Comparison of ENCODE assay signal across 26 cellular contexts in genomic region chr19:55358943-55359908, GRCh38. TPM values are rescaled to one million over a fixed set of nuclear protein-coding genes. Genes with fewer than 3 reads are reported as not detected.
DNase-seq lines count a peak whose midpoint lies in the region; FAIRE-seq and TF ChIP-seq lines count a peak whose summit lies in the region.
"Had no signal": no experiment of that assay in that cellular context is flagged by ENCODE, and none has a peak within 500 bp of the region (broad histone marks: within the 10 kb centered on the region; RNA-seq: fewer than 3 reads in every experiment).

No MANE protein-coding gene starts in this region.

- H2BK15ac ChIP-seq in H1 (ENCODE audit: low read length), result peak overlapping the region; percentile 61; the same call in 1 of the 2 replicates
- no peak overlapping the region for H2BK15ac ChIP-seq in H9 (ENCODE audit: low read depth, low read length)

- H2AK5ac ChIP-seq in H1 (ENCODE audit: low read depth, low read length), result no peak overlapping the region
- no peak overlapping the region for H2AK5ac ChIP-seq in H9 (ENCODE audit: insufficient read length, low read length)

- H4K91ac ChIP-seq in H1 (replicated peaks; ENCODE audit: insufficient read length, low read length) (no peak overlapping the region), H9 (ENCODE audit: insufficient read length, low read depth, low read length) (no peak overlapping the region)

- H2BK120ac ChIP-seq in H1 (replicated peaks; ENCODE audit: low read depth, low read length), result no peak overlapping the region
- H2BK120ac ChIP-seq in H9 (ENCODE audit: low read depth, low read length, poor library complexity, severe bottlenecking), result no peak overlapping the region

- no peaks in the 10 kb centered on the region for H3K9me3 Mint-ChIP-seq in H9
- H3K9me3 Mint-ChIP-seq: memory B cell, WTC11 had no signal

- no peaks in the 10 kb centered on the region for H3K36me3 Mint-ChIP-seq in H9 (ENCODE audit: insufficient read depth in 1 of 3, low read depth in 3 of 3)
- H3K36me3 Mint-ChIP-seq: brain, memory B cell, WTC11 had no signal

- H3K79me2 ChIP-seq in MM.1S (ENCODE audit: low read length) (no peaks in the 10 kb centered on the region), H1 (ENCODE audit: control insufficient read depth in 1 of 2, insufficient read depth in 2 of 2, low read length in 2 of 2) (no peaks in the 10 kb centered on the region), H9 (ENCODE audit: insufficient read depth, low read length) (no peaks in the 10 kb centered on the region), hepatocyte (no peaks in the 10 kb centered on the region)

- H4K20me1 ChIP-seq in MM.1S (ENCODE audit: insufficient read depth, low read length) (no peaks in the 10 kb centered on the region), H1 (replicated peaks in 1 of 2; ENCODE audit: control insufficient read depth in 1 of 2, insufficient read depth in 2 of 2, low read length in 2 of 2) (peaks cover 0 to 1% of the 10 kb centered on the region in 2 experiments), H9 (ENCODE audit: control insufficient read depth, insufficient read depth, insufficient read length) (no peaks in the 10 kb centered on the region), hepatocyte (ENCODE audit: insufficient read depth, poor library complexity, severe bottlenecking) (no peaks in the 10 kb centered on the region)

- no peak overlapping the region for H3T11ph ChIP-seq in H9 (ENCODE audit: low read length)

- peak overlapping the region; percentile 21; the same call in 1 of the 2 replicates for H4K8ac ChIP-seq in H1 (ENCODE audit: extremely low read depth, insufficient read depth, low read length)
- no peak overlapping the region for H4K8ac ChIP-seq in H9 (replicated peaks; ENCODE audit: insufficient read length, low read depth, low read length)

- H3K27ac ChIP-seq in MM.1S (ENCODE audit: low read length), result no peak overlapping the region
- no peak overlapping the region for H3K27ac ChIP-seq in H1 (ENCODE audit: low read depth, low read length)
- H3K27ac ChIP-seq in H9 (ENCODE audit: insufficient read length, low read depth, low read length), result no peak overlapping the region
- H3K27ac ChIP-seq in hepatocyte, result no peak overlapping the region
- H3K27ac ChIP-seq: esophagus squamous epithelium, gastroesophageal sphincter, thyroid gland had no signal

- H2BK12ac ChIP-seq in H1 (ENCODE audit: low read depth, low read length), result 0 out of 2 replicates have a peak overlapping the region, but pooled peaks have one; percentile 17
- no peak overlapping the region for H2BK12ac ChIP-seq in H9 (ENCODE audit: insufficient read length, low read depth, low read length)

- TF ChIP-seq POLR2A in H1 (IDR thresholded peaks at IDR 0.05; ENCODE audit: control extremely low read depth in 1 of 2, low read depth in 2 of 2, low read length in 2 of 2), result no peak

- H3K36me3 ChIP-seq in MM.1S (replicated peaks; ENCODE audit: insufficient read depth, low read length), result no peaks in the 10 kb centered on the region
- H3K36me3 ChIP-seq in H1 (ENCODE audit: control insufficient read depth in 2 of 4, insufficient read depth in 4 of 4, low read length in 3 of 4), result no peaks in the 10 kb centered on the region
- H3K36me3 ChIP-seq in hepatocyte (replicated peaks; ENCODE audit: insufficient read depth, low read depth), result no peaks in the 10 kb centered on the region
- H3K36me3 ChIP-seq: esophagus squamous epithelium, gastroesophageal sphincter, thyroid gland had no signal

- H3K23ac ChIP-seq in H1 (ENCODE audit: insufficient read length) (no peak overlapping the region), H9 (ENCODE audit: insufficient read length, low read depth, low read length) (no peak overlapping the region)

- FAIRE-seq in H1 (lab: Jason Lieb, UNC), result no peak
- FAIRE-seq: GM12878 had no signal

- no peak overlapping the region; a peak in 1 of 5 replicates for H3K4me3 Mint-ChIP-seq in H9
- H3K4me3 Mint-ChIP-seq: memory B cell, WTC11 had no signal

- H4K5ac ChIP-seq in H1 (ENCODE audit: insufficient read length, low read depth, low read length), result no peak overlapping the region
- H4K5ac ChIP-seq in H9 (ENCODE audit: insufficient read length, low read depth, low read length), result no peak overlapping the region

- POLR2A ChIA-PET in H1 (lab: Charles Lee; ENCODE audit: partially characterized antibody), result interaction anchor here (0.6 to 6.1 kb wide), 14 partner anchors 9 to 288 kb away, joined by 3 to 30 read pairs (median 3); partner anchors contain the start of genes CCDC106, DNAAF3, TMEM238 and UBE2S

- no peak overlapping the region for H3K27ac Mint-ChIP-seq in H9
- H3K27ac Mint-ChIP-seq: memory B cell, WTC11 had no signal

- DNase-seq in D341Med (ENCODE audit: low spot score), result peak; percentile 71
- DNase-seq in MM.1S, result peak; percentile 23
- DNase-seq in NCI-H69 (lab: John Stamatoyannopoulos, UW), result peak; percentile 93
- DNase-seq in H1 (ENCODE audit: low read depth in 1 of 2, low spot score in 2 of 2), result no peak
- no peak for DNase-seq in NAMALWA (ENCODE audit: low spot score)
- no peak for DNase-seq in H9
- no peak for DNase-seq in hepatocyte (ENCODE audit: low spot score)
- no peak for DNase-seq in stimulated activated CD4-positive, alpha-beta T cell treated with anti-CD3 and anti-CD28 coated beads, Interleukin-12 subunit alpha, Interleukin-12 subunit beta, amount 100 ng/mL, for 4 hours
- DNase-seq: activated effector memory CD4-positive, alpha-beta T cell treated with anti-CD3 and anti-CD28 coated beads, Interleukin-2, amount 50 U/mL, for 16 hours; DND-41; esophagus squamous epithelium; NCI-H1436; NCI-H526; nucleus accumbens; stimulated activated CD4-positive, alpha-beta T cell treated with anti-CD3 and anti-CD28 coated beads, Interleukin-4, amount 100 ng/mL, for 24 hours; stimulated activated naive CD8-positive, alpha-beta T cell treated with anti-CD3 and anti-CD28 coated beads, Interleukin-15, Interleukin-2, amounts not matched to agents 100 U/mL and 50 U/mL, for 24 hours; T1000; thyroid gland had no signal

- TF ChIP-seq EP300 in H1 (IDR thresholded peaks at IDR 0.05; ENCODE audit: borderline replicate concordance in 1 of 2, low read depth in 2 of 2, low read length in 2 of 2), result no peak

- TF ChIP-seq CTCF in MM.1S (IDR thresholded peaks at IDR 0.05; ENCODE audit: low read length), result no peak
- no peak for TF ChIP-seq CTCF in H1 (IDR thresholded peaks at IDR 0.05; ENCODE audit: control extremely low read depth in 1 of 3, insufficient read depth in 1 of 3, low read depth in 1 of 3, low read length in 3 of 3)
- no peak for TF ChIP-seq CTCF in H9 (conservative IDR thresholded peaks at IDR 0.05)
- TF ChIP-seq CTCF in hepatocyte (IDR thresholded peaks at IDR 0.05; ENCODE audit: poor library complexity), result no peak

- H2AFZ ChIP-seq in MM.1S (ENCODE audit: low read length) (peak overlapping the region; percentile 27; the same call in 1 of the 2 replicates), H1 (ENCODE audit: low read length) (no peak overlapping the region), H9 (ENCODE audit: low read length) (no peak overlapping the region), hepatocyte (no peak overlapping the region)

- H3K4ac ChIP-seq in H1 (replicated peaks; ENCODE audit: insufficient read length, low read depth, low read length) (no peak overlapping the region), H9 (ENCODE audit: low read depth, low read length) (no peak overlapping the region)

- no peak overlapping the region for H3K14ac ChIP-seq in H1 (ENCODE audit: insufficient read length)
- no peak overlapping the region; the same call in 1 of the 2 replicates for H3K14ac ChIP-seq in H9 (ENCODE audit: insufficient read depth, low read length)

- H3K9me3 ChIP-seq in MM.1S (replicated peaks; ENCODE audit: insufficient read depth, low read length) (no peaks in the 10 kb centered on the region), H1 (ENCODE audit: insufficient read depth in 2 of 2, low read depth in 1 of 2, low read length in 1 of 2) (no peaks in the 10 kb centered on the region), H9 (ENCODE audit: control insufficient read depth, low read depth, low read length) (no peaks in the 10 kb centered on the region), hepatocyte (ENCODE audit: low read depth) (no peaks in the 10 kb centered on the region)
- H3K9me3 ChIP-seq: esophagus squamous epithelium, gastroesophageal sphincter, thyroid gland had no signal

- H2BK20ac ChIP-seq in H1 (ENCODE audit: low read length), result peak overlapping the region; percentile 32; the same call in 1 of the 2 replicates
- H2BK20ac ChIP-seq in H9 (ENCODE audit: low read depth, low read length, poor library complexity, severe bottlenecking), result no peak overlapping the region

- no peak for TF ChIP-seq RAD21 in H1 (IDR thresholded peaks at IDR 0.05 in 1 of 2, conservative IDR thresholded peaks at IDR 0.05 in 1 of 2; ENCODE audit: low read depth in 2 of 2, low read length in 2 of 2)

- H3K23me2 ChIP-seq in H1 (ENCODE audit: low read depth, low read length) (peaks cover 3% of the 10 kb centered on the region; the same call in 1 of the 2 replicates), H9 (ENCODE audit: insufficient read length, low read depth, low read length, poor library complexity, severe bottlenecking) (no peaks in the 10 kb centered on the region)

- no peak overlapping the region for H3K4me3 ChIP-seq in MM.1S (ENCODE audit: low read length)
- H3K4me3 ChIP-seq in H1 (ENCODE audit: extremely low read depth in 1 of 4, insufficient read depth in 2 of 4, low read depth in 3 of 4, low read length in 4 of 4), result no peak overlapping the region
- H3K4me3 ChIP-seq in hepatocyte, result no peak overlapping the region
- H3K4me3 ChIP-seq: esophagus squamous epithelium, gastroesophageal sphincter, GM12878, thyroid gland had no signal

- no peak overlapping the region for H3K9ac ChIP-seq in MM.1S (ENCODE audit: low read length)
- H3K9ac ChIP-seq in H1 (replicated peaks in 1 of 4; ENCODE audit: extremely low read depth in 1 of 4, low read depth in 3 of 4, low read length in 3 of 4), result no peak overlapping the region
- H3K9ac ChIP-seq in H9 (ENCODE audit: extremely low read depth, insufficient read length, low read length), result no peak overlapping the region

- H3K27me3 Mint-ChIP-seq in H9 (ENCODE audit: low read depth), result peaks cover 58% of the 10 kb centered on the region

- H3F3A ChIP-seq in MM.1S (ENCODE audit: insufficient read depth, low read length), result no peaks in the 10 kb centered on the region

- H3K4me1 ChIP-seq in MM.1S (ENCODE audit: low read length) (peaks cover 5% of the 10 kb centered on the region), H1 (replicated peaks in 1 of 4; ENCODE audit: control insufficient read depth in 3 of 4, insufficient read depth in 4 of 4, low read length in 3 of 4) (peaks cover 0 to 9% (median 7%) of the 10 kb centered on the region in 4 experiments; a peak in 6 of 7 replicates), H9 (ENCODE audit: insufficient read depth, low read length) (no peaks in the 10 kb centered on the region), hepatocyte (ENCODE audit: insufficient read depth) (peaks cover 5% of the 10 kb centered on the region)

- H3K4me1 Mint-ChIP-seq in H9, result peaks cover 12 to 23% of the 10 kb centered on the region in 2 experiments

- H3K4me2 ChIP-seq in MM.1S (ENCODE audit: low read depth, low read length) (0 out of 2 replicates have a peak overlapping the region, but pooled peaks have one; percentile 2), H1 (ENCODE audit: insufficient read depth in 1 of 2, low read depth in 2 of 2, low read length in 2 of 2) (no peak overlapping the region), H9 (ENCODE audit: insufficient read depth, insufficient read length, low read length) (no peak overlapping the region), hepatocyte (no peak overlapping the region)

- CTCF ChIA-PET in H1 (lab: Charles Lee; ENCODE audit: partially characterized antibody), result interaction anchor here (0.6 to 2.0 kb wide), 10 partner anchors 10 to 114 kb away, joined by 3 to 5 read pairs (median 4); partner anchors contain the start of gene TMEM238

- H3K9me2 ChIP-seq in MM.1S (replicated peaks; ENCODE audit: insufficient read depth, low read length) (no peaks in the 10 kb centered on the region), hepatocyte (replicated peaks; ENCODE audit: insufficient read depth) (no peaks in the 10 kb centered on the region)

- H3K18ac ChIP-seq in H1 (ENCODE audit: extremely low read depth, low read length) (no peak overlapping the region), H9 (ENCODE audit: insufficient read length, low read depth, low read length) (no peak overlapping the region)

- 92% methylated on average over 27 of the region's 32 CpGs; no CpG with 5 or more reads in 1 of the 2 experiments for WGBS in H1 (ENCODE audit: extremely low coverage in 1 of 2, insufficient coverage in 1 of 2, insufficient read length in 1 of 2, insufficient replicate concordance in 2 of 2, low coverage in 1 of 2, low lambda C conversion rate in 2 of 2, missing lambda C conversion rate in 1 of 2), 2 experiments
- no CpG with 5 or more reads among the region's 32 CpGs for WGBS in H9 (ENCODE audit: extremely low coverage, insufficient read length, low lambda C conversion rate)
- WGBS in hepatocyte (ENCODE audit: low lambda C conversion rate, missing lambda C conversion rate), result 84% methylated on average over 32 of the region's 32 CpGs

- H2BK5ac ChIP-seq in H1 (ENCODE audit: low read depth, low read length), result no peak overlapping the region
- H2BK5ac ChIP-seq in H9 (ENCODE audit: insufficient read length, low read length), result no peak overlapping the region

- H3K79me1 ChIP-seq in H1 (ENCODE audit: low read depth, low read length), result no peaks in the 10 kb centered on the region
- no peaks in the 10 kb centered on the region for H3K79me1 ChIP-seq in H9 (ENCODE audit: insufficient read depth, low read depth, low read length, poor library complexity, severe bottlenecking)

- H3K56ac ChIP-seq in H1 (replicated peaks; ENCODE audit: insufficient read length, low read depth, low read length), result no peak overlapping the region
- no peak overlapping the region for H3K56ac ChIP-seq in H9 (ENCODE audit: insufficient read length, low read depth, low read length)

- H3K27me3 ChIP-seq in MM.1S (replicated peaks; ENCODE audit: insufficient read depth, low read length) (peaks cover 51% of the 10 kb centered on the region), H1 (replicated peaks in 1 of 4; ENCODE audit: control insufficient read depth in 3 of 4, extremely low read depth in 1 of 4, insufficient read depth in 3 of 4, low read length in 3 of 4) (peaks cover 2 to 30% (median 25%) of the 10 kb centered on the region in 4 experiments), H9 (ENCODE audit: insufficient read depth, low read length) (peaks cover 2% of the 10 kb centered on the region; the same call in 1 of the 2 replicates), hepatocyte (peaks cover 29% of the 10 kb centered on the region)

RNA-seq across cellular contexts. Expression of gene GARIN5B, which starts 3.8 kb away (rescaled TPM):
- total RNA-seq in H1 (2021; fragmentation: NEBNext Ultra II Directional; extraction: Animal tissue kit (Norgen Biotek cat#: 25700)), result not detected in 2 replicates
- 0.03 and 0.05 TPM in 2 replicates for polyA plus RNA-seq in H1 (2011; rRNA removed)
- polyA plus RNA-seq in H1 (2011; cell fraction: cytosol; rRNA removed), result 0.03 TPM
- 0.63 TPM for polyA plus RNA-seq in H1 (2011; cell fraction: nucleus; rRNA removed)
- 0.08 TPM in 1 of 4 replicates, not detected in the others for polyA plus RNA-seq in H1 (2012, experiment 1 of 2)
- polyA plus RNA-seq in H1 (2012, experiment 2 of 2), result not detected
- 0.02 TPM for polyA plus RNA-seq in H1 (2013, experiment 1 of 2)
- 0.02 TPM for polyA plus RNA-seq in H1 (2013, experiment 2 of 2)
- not detected in 2 replicates for polyA minus RNA-seq in H1 (2011; rRNA and poly(A)+ RNA removed)
- not detected for polyA minus RNA-seq in H1 (2011; cell fraction: cytosol; rRNA and poly(A)+ RNA removed)
- 0.20 TPM for polyA minus RNA-seq in H1 (2011; cell fraction: nucleus; rRNA and poly(A)+ RNA removed)
- total RNA-seq in H9 (2021), result 0.13 and 0.15 TPM in 2 replicates
- total RNA-seq in hepatocyte, result not detected in 2 replicates
- 0.18 TPM in 1 of 2 replicates, not detected in the other for polyA plus RNA-seq in hepatocyte
- total RNA-seq: esophagus squamous epithelium, gastroesophageal sphincter, GM12878, kidney epithelial cell, LHCN-M2, renal cortical epithelial cell, thyroid gland, WTC11 had no signal
- polyA plus RNA-seq: GM12878 had no signal

RNA-seq across cellular contexts. Expression of gene COX6B2, which starts 4.7 kb away (rescaled TPM):
- total RNA-seq in H1 (2021; fragmentation: NEBNext Ultra II Directional; extraction: Animal tissue kit (Norgen Biotek cat#: 25700)), result 6.4 and 6.5 TPM in 2 replicates
- 4.9 and 12.2 TPM in 2 replicates for polyA plus RNA-seq in H1 (2011; rRNA removed)
- polyA plus RNA-seq in H1 (2011; cell fraction: cytosol; rRNA removed), result 8.4 TPM
- 45.5 TPM for polyA plus RNA-seq in H1 (2011; cell fraction: nucleus; rRNA removed)
- polyA plus RNA-seq in H1 (2012, experiment 1 of 2), result 3.7 to 7.0 TPM (median 4.7 TPM) in 4 replicates
- polyA plus RNA-seq in H1 (2012, experiment 2 of 2), result 2.4 TPM
- polyA plus RNA-seq in H1 (2013, experiment 1 of 2), result 4.6 TPM
- polyA plus RNA-seq in H1 (2013, experiment 2 of 2), result 3.5 TPM
- polyA minus RNA-seq in H1 (2011; rRNA and poly(A)+ RNA removed), result 2.6 and 7.3 TPM in 2 replicates
- 3.2 TPM for polyA minus RNA-seq in H1 (2011; cell fraction: cytosol; rRNA and poly(A)+ RNA removed)
- polyA minus RNA-seq in H1 (2011; cell fraction: nucleus; rRNA and poly(A)+ RNA removed), result 3.5 TPM
- total RNA-seq in H9 (2021), result 4.0 and 5.0 TPM in 2 replicates
- total RNA-seq in hepatocyte, result 0.20 and 0.50 TPM in 2 replicates
- polyA plus RNA-seq in hepatocyte, result 4.5 and 7.8 TPM in 2 replicates
- total RNA-seq: gastroesophageal sphincter, GM12878, LHCN-M2 had no signal

RNA-seq across cellular contexts. Expression of gene IL11, which starts 11.0 kb away (rescaled TPM):
- total RNA-seq in H1 (2021; fragmentation: NEBNext Ultra II Directional; extraction: Animal tissue kit (Norgen Biotek cat#: 25700)), result 1.6 and 2.8 TPM in 2 replicates
- polyA plus RNA-seq in H1 (2011; rRNA removed), result 1.7 and 2.7 TPM in 2 replicates
- 2.3 TPM for polyA plus RNA-seq in H1 (2011; cell fraction: cytosol; rRNA removed)
- 6.8 TPM for polyA plus RNA-seq in H1 (2011; cell fraction: nucleus; rRNA removed)
- 1.0 to 2.3 TPM (median 1.2 TPM) in 4 replicates for polyA plus RNA-seq in H1 (2012, experiment 1 of 2)
- polyA plus RNA-seq in H1 (2012, experiment 2 of 2), result 1.2 TPM
- 1.2 TPM for polyA plus RNA-seq in H1 (2013, experiment 1 of 2)
- polyA plus RNA-seq in H1 (2013, experiment 2 of 2), result 1.0 TPM
- 0.27 and 0.41 TPM in 2 replicates for polyA minus RNA-seq in H1 (2011; rRNA and poly(A)+ RNA removed)
- polyA minus RNA-seq in H1 (2011; cell fraction: cytosol; rRNA and poly(A)+ RNA removed), result 1.5 TPM
- 2.2 TPM for polyA minus RNA-seq in H1 (2011; cell fraction: nucleus; rRNA and poly(A)+ RNA removed)
- total RNA-seq in H9 (2021), result 3.8 and 3.9 TPM in 2 replicates
- total RNA-seq in hepatocyte, result 1.4 and 4.4 TPM in 2 replicates
- polyA plus RNA-seq in hepatocyte, result 6.6 and 8.5 TPM in 2 replicates
- total RNA-seq: esophagus squamous epithelium, thyroid gland had no signal
- polyA plus RNA-seq: GM12878 had no signal

RNA-seq across cellular contexts. Expression of gene TMEM190, which starts 17.4 kb away (rescaled TPM):
- total RNA-seq in H1 (2021; fragmentation: NEBNext Ultra II Directional; extraction: Animal tissue kit (Norgen Biotek cat#: 25700)), result 1.4 TPM in 1 of 2 replicates, not detected in the other
- polyA plus RNA-seq in H1 (2011; rRNA removed), result 1.6 and 4.5 TPM in 2 replicates
- 1.7 TPM for polyA plus RNA-seq in H1 (2011; cell fraction: cytosol; rRNA removed)
- 2.7 TPM for polyA plus RNA-seq in H1 (2011; cell fraction: nucleus; rRNA removed)
- 0.54 to 3.6 TPM (median 1.4 TPM) in 4 replicates for polyA plus RNA-seq in H1 (2012, experiment 1 of 2)
- not detected for polyA plus RNA-seq in H1 (2012, experiment 2 of 2)
- polyA plus RNA-seq in H1 (2013, experiment 1 of 2), result 0.41 TPM
- polyA plus RNA-seq in H1 (2013, experiment 2 of 2), result 0.33 TPM
- not detected in 2 replicates for polyA minus RNA-seq in H1 (2011; rRNA and poly(A)+ RNA removed)
- not detected for polyA minus RNA-seq in H1 (2011; cell fraction: cytosol; rRNA and poly(A)+ RNA removed)
- polyA minus RNA-seq in H1 (2011; cell fraction: nucleus; rRNA and poly(A)+ RNA removed), result not detected
- total RNA-seq in H9 (2021), result 1.5 and 1.6 TPM in 2 replicates
- not detected in 2 replicates for total RNA-seq in hepatocyte
- polyA plus RNA-seq in hepatocyte, result 6.6 and 13.0 TPM in 2 replicates
- total RNA-seq: esophagus squamous epithelium, gastroesophageal sphincter, GM12878, kidney epithelial cell, LHCN-M2, renal cortical epithelial cell, thyroid gland had no signal
- polyA plus RNA-seq: GM12878 had no signal

RNA-seq across cellular contexts. Expression of gene KMT5C, which starts 19.6 kb away (rescaled TPM):
- 31.5 and 33.4 TPM in 2 replicates for total RNA-seq in H1 (2021; fragmentation: NEBNext Ultra II Directional; extraction: Animal tissue kit (Norgen Biotek cat#: 25700))
- polyA plus RNA-seq in H1 (2011; rRNA removed) (24.9 and 59.4 TPM in 2 replicates), hepatocyte (23.6 and 38.0 TPM in 2 replicates)
- 51.5 TPM for polyA plus RNA-seq in H1 (2011; cell fraction: cytosol; rRNA removed)
- 148 TPM for polyA plus RNA-seq in H1 (2011; cell fraction: nucleus; rRNA removed)
- 23.9 to 39.0 TPM (median 36.7 TPM) in 4 replicates for polyA plus RNA-seq in H1 (2012, experiment 1 of 2)
- polyA plus RNA-seq in H1 (2012, experiment 2 of 2), result 19.9 TPM
- 19.6 TPM for polyA plus RNA-seq in H1 (2013, experiment 1 of 2)
- 16.4 TPM for polyA plus RNA-seq in H1 (2013, experiment 2 of 2)
- 11.4 and 23.8 TPM in 2 replicates for polyA minus RNA-seq in H1 (2011; rRNA and poly(A)+ RNA removed)
- 15.4 TPM for polyA minus RNA-seq in H1 (2011; cell fraction: cytosol; rRNA and poly(A)+ RNA removed)
- 45.0 TPM for polyA minus RNA-seq in H1 (2011; cell fraction: nucleus; rRNA and poly(A)+ RNA removed)
- total RNA-seq in H9 (2021) (53.7 and 54.5 TPM in 2 replicates), hepatocyte (13.6 and 22.8 TPM in 2 replicates)

Comparison
In these comparisons a context has a peak if more than half of its experiments do, and no peak if none do; other contexts are left out.
1. DNase-seq: peak in D341Med (single experiment), MM.1S (single experiment) and NCI-H69 (single experiment); none in H1 (0 of 2), NAMALWA (single experiment), H9 (single experiment), hepatocyte (single experiment) and stimulated activated CD4-positive, alpha-beta T cell treated with anti-CD3 and anti-CD28 coated beads, Interleukin-12 subunit alpha, Interleukin-12 subunit beta, amount 100 ng/mL, for 4 hours (single experiment).